Comparison of ENCODE assay signal across 13 cellular contexts in genomic region chr13:43129021-43129420, GRCh38.
"Had no signal": no experiment of that assay in that cellular context is flagged by ENCODE, and none has a peak within 500 bp of the region (broad histone marks: within the 10 kb centered on the region; RNA-seq: fewer than 3 reads in every experiment).

No MANE protein-coding gene starts in this region.

- H3K9me3 ChIP-seq: esophagus squamous epithelium, heart left ventricle, left lung, pancreas, testis had no signal

- H3K36me3 ChIP-seq: esophagus squamous epithelium, heart left ventricle, left lung, pancreas, WERI-Rb-1 had no signal

- H3K27ac ChIP-seq: esophagus squamous epithelium, left lung, pancreas, testis, WERI-Rb-1 had no signal

- H3K27me3 ChIP-seq: esophagus squamous epithelium, heart left ventricle, pancreas, testis had no signal

- DNase-seq: activated CD4-positive, alpha-beta T cell treated with anti-CD3 and anti-CD28 coated beads for 4 hours; activated CD8-positive, alpha-beta memory T cell treated with anti-CD3 and anti-CD28 coated beads, Interleukin-2, amount 50 U/mL, for 4 hours; activated CD8-positive, alpha-beta T cell treated with anti-CD3 and anti-CD28 coated beads for 36 hours; esophagus squamous epithelium; foreskin melanocyte; left lung; mesenchymal stem cell; nephron progenitor cell; pancreas; stimulated activated CD4-positive, alpha-beta T cell treated with anti-CD3 and anti-CD28 coated beads, Interleukin-4, amount 100 ng/mL, for 1 hour; testis; WERI-Rb-1 had no signal

- H3K4me1 ChIP-seq: esophagus squamous epithelium, left lung, pancreas, testis had no signal

- H3K4me3 ChIP-seq: left lung, pancreas, testis had no signal
